In the genomic region with DNA sequence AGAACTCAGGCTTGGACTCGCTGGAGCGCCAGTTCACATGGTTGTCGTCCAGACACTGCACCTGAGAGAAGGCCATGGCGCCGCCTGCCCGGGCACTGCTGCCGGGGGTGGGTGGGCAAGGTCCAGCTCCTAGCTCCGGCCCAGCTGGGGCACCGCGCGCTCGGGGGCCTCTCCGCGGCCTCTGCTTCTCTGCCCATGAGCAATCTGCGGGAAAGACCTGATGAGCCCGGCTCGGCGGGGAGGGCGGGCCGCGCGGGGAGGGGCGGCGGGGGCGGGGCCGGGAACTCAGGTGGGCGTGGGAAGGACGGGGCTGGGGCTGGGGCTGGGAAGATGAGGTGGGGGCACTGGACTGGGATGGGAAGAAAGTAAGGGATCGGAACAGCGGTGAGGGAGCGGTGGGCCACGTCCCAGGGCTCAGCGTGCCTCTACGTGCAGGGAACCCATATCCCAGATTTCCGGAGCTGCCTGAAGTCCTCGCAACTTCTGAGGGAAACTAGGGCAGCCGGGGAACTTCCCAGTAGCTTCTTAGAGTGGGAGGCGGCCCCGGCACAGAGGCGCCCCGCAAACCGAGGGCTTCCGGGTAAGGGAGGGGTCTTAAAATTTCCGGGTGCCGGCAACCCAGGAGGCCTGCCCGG, we compare ENCODE assay signal across 8 cellular contexts. TPM values are rescaled to one million over a fixed set of nuclear protein-coding genes. Genes with fewer than 3 reads are reported as not detected.
DNase-seq lines count a peak whose midpoint lies in the region; ATAC-seq and TF ChIP-seq lines count a peak whose summit lies in the region.

No MANE protein-coding gene starts in this region.

- whole genome bisulfite sequencing in adrenal gland, 4 donors: 8 to 21% (median 9%) methylated on average over 18 to 46 of the region's 46 CpGs

- H3K27me3 ChIP-seq in adrenal gland: no peaks in the 10 kb centered on the region

- ATAC-seq in HG02970 (IDR thresholded peaks at IDR 0.05; ENCODE audit: low FRiP score, unreplicated experiment): peak; percentile 21

- peaks cover 12 to 13% of the 10 kb centered on the region in 2 donors for H3K4me1 ChIP-seq in adrenal gland (replicated peaks in 1 of 2)

- DNase-seq in GM13977 (ENCODE audit: low spot score) (peak; percentile 75), SK-N-MC (ENCODE audit: low read depth, low spot score) (no peak), adrenal gland (peak in 5 of 7 donors; percentile 24 to 42 (median 37)), NCI-H1048 (lab: John Stamatoyannopoulos, UW) (no peak), mesenteric fat pad (ENCODE audit: low spot score) (no peak)
- peak; percentile 75 for DNase-seq in stimulated activated CD4-positive, alpha-beta T cell treated with anti-CD3 and anti-CD28 coated beads, Interleukin-15, amount 100 ng/mL, for 24 hours

- H3K4me3 ChIP-seq in SK-N-MC (peak overlapping the region; percentile 78), adrenal gland (peak overlapping the region in 2 of 4 donors; percentile 17 to 89), iPS-18c (ENCODE audit: insufficient read depth, low read depth, low read length) (peak overlapping the region; percentile 76)

- in situ Hi-C loops in GM13977 (cut with MboI; ENCODE audit: low pct_unique_long_range_greater_than_20kb, low sequenced_read_pairs, unreplicated experiment): loop anchor here (25.0 kb wide), 1 partner anchor 192 kb away; no protein-coding TSS in a partner anchor

- peak overlapping the region; percentile 71 for H3K9ac ChIP-seq in SK-N-MC (ENCODE audit: insufficient read length)

- H3K36me3 ChIP-seq in SK-N-MC (ENCODE audit: insufficient read depth, low read length): no peaks in the 10 kb centered on the region
- H3K36me3 ChIP-seq in adrenal gland (replicated peaks in 1 of 2): no peaks in the 10 kb centered on the region

- no peak for TF ChIP-seq POLR2A in adrenal gland (IDR thresholded peaks at IDR 0.05)

- TF ChIP-seq CTCF in GM13977 (IDR thresholded peaks at IDR 0.05; ENCODE audit: extremely low read depth, insufficient read depth, missing control alignments): no peak
- TF ChIP-seq CTCF in adrenal gland (IDR thresholded peaks at IDR 0.05): no peak

- no peaks in the 10 kb centered on the region for H3K9me3 ChIP-seq in SK-N-MC (ENCODE audit: low read depth, low read length)
- H3K9me3 ChIP-seq in adrenal gland (replicated peaks in 1 of 3): no peaks in the 10 kb centered on the region
- no peaks in the 10 kb centered on the region for H3K9me3 ChIP-seq in iPS-18c (ENCODE audit: control insufficient read depth, insufficient read depth, low read length)

- intact Hi-C loops in adrenal gland (cut with DNase I): no loop called here

- no peak overlapping the region for H3K27ac ChIP-seq in SK-N-MC
- H3K27ac ChIP-seq in adrenal gland: peak overlapping the region in 2 of 5 donors; percentile 55 to 72

RNA-seq across cellular contexts. Expression of a gene that starts 0.5 kb away (rescaled TPM):
- total RNA-seq in adrenal gland (1 to 10 TPM; 2.6 to 7.3 (median 4.6) TPM), mesenteric fat pad (8.9 TPM)
- 1 to 10 TPM; 1.8 to 3.5 (median 2.5) TPM for polyA plus RNA-seq in adrenal gland

RNA-seq across cellular contexts. Expression of a gene that starts 42.7 kb away (rescaled TPM):
- total RNA-seq in adrenal gland (10 to 100 TPM in 1 of 8 donors, 1 to 10 TPM in 7; 4.8 to 11.7 (median 7.5) TPM), mesenteric fat pad (5.9 TPM)
- polyA plus RNA-seq in adrenal gland: 10 to 100 TPM in 1 of 3 donors, 1 to 10 TPM in 2; 1.7 to 17.0 (median 8.4) TPM

RNA-seq across cellular contexts. Expression of a gene that starts 52.1 kb away (rescaled TPM):
- total RNA-seq in adrenal gland (under 1 TPM in 1 of 8 donors, not detected in 7; 0.16 TPM), mesenteric fat pad (not detected)
- under 1 TPM in 2 of 3 donors, not detected in 1; 0.20 to 0.24 TPM for polyA plus RNA-seq in adrenal gland

Comparison
In these comparisons a context has a peak if more than half of its experiments do, and no peak if none do; other contexts are left out.
1. DNase-seq: peak in GM13977 (single experiment), adrenal gland (5 of 7) and stimulated activated CD4-positive, alpha-beta T cell treated with anti-CD3 and anti-CD28 coated beads, Interleukin-15, amount 100 ng/mL, for 24 hours (single experiment); none in SK-N-MC (single experiment), NCI-H1048 (single experiment) and mesenteric fat pad (single experiment).